ENCODE assay signal across 2 cellular contexts in genomic region chr17:31878703-31879073, GRCh38.
TF ChIP-seq lines count a peak whose summit lies in the region.

No MANE protein-coding gene starts in this region.

TF ChIP-seq in A549, 52 proteins besides CTCF, POLR2A, EP300 and RAD21 (continued from another document):
- TF ChIP-seq REST (IDR thresholded peaks at IDR 0.05) (no peak), CHD4 (IDR thresholded peaks at IDR 0.05; ENCODE audit: borderline replicate concordance) (no peak), HDAC2 (IDR thresholded peaks at IDR 0.05) (no peak), PBX3 (IDR thresholded peaks at IDR 0.05) (no peak), FOSL2 (IDR thresholded peaks at IDR 0.05) (no peak), FOSL2 (CRISPR knock-in tag; IDR thresholded peaks at IDR 0.05) (no peak), ZFP36 (IDR thresholded peaks at IDR 0.05; ENCODE audit: borderline replicate concordance, partially characterized antibody) (no peak), ESRRA (IDR thresholded peaks at IDR 0.05; ENCODE audit: borderline replicate concordance, low read length) (no peak), HOXA7 (CRISPR knock-in tag; IDR thresholded peaks at IDR 0.05) (no peak), FOXS1 (CRISPR knock-in tag; IDR thresholded peaks at IDR 0.05) (no peak), KDM1A (IDR thresholded peaks at IDR 0.05; ENCODE audit: low read depth) (no peak), SMC3 (IDR thresholded peaks at IDR 0.05) (no peak), HMGXB4 (CRISPR knock-in tag; IDR thresholded peaks at IDR 0.05; ENCODE audit: borderline replicate concordance) (no peak), HEYL (CRISPR knock-in tag; IDR thresholded peaks at IDR 0.05) (no peak), NPAS2 (CRISPR knock-in tag; IDR thresholded peaks at IDR 0.05; ENCODE audit: borderline replicate concordance) (no peak), EHF (CRISPR knock-in tag; IDR thresholded peaks at IDR 0.05) (no peak), HES2 (IDR thresholded peaks at IDR 0.05) (no peak)

TF ChIP-seq in GM23338, 12 proteins besides CTCF, POLR2A, EP300 and RAD21 (continued from another document):
- TF ChIP-seq ZNF462 (CRISPR knock-in tag; IDR thresholded peaks at IDR 0.05) (no peak), ZNF114 (CRISPR knock-in tag; IDR thresholded peaks at IDR 0.05) (no peak), CREB1 (CRISPR knock-in tag; IDR thresholded peaks at IDR 0.05; ENCODE audit: low read depth) (no peak), STAT1 (IDR thresholded peaks at IDR 0.05; ENCODE audit: unreplicated experiment) (no peak), ZNF331 (CRISPR knock-in tag; IDR thresholded peaks at IDR 0.05; ENCODE audit: low read depth) (no peak), REST (IDR thresholded peaks at IDR 0.05; ENCODE audit: unreplicated experiment) (no peak), JUNB (IDR thresholded peaks at IDR 0.05; ENCODE audit: unreplicated experiment) (no peak), POLR2AphosphoS5 (IDR thresholded peaks at IDR 0.05; ENCODE audit: low read depth) (no peak)
